In the genomic region with DNA sequence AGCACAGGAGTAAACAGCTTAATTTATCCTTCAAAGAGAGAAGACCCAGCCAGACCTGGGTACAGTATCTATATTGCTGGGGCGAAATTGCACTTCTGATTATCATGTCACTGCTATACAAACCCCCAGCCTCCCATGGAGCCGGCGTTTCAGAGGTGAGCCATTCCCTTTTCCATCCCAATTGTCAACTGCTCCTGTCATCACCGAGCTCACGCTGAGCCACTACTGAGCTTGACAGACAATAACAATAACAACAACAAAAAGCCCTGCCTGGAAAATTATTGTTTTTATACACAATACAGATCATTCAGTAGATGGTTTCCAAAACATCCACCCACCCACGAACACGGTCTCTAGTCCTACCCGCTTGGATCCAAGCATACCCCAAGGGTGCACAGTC, we compare ENCODE assay signal across 31 cellular contexts.
"Had no signal": no experiment of that assay in that cellular context is flagged by ENCODE, and none has a peak within 500 bp of the region (broad histone marks: within the 10 kb centered on the region; RNA-seq: fewer than 3 reads in every experiment).

No MANE protein-coding gene starts in this region.

- H3K9me3 ChIP-seq: left lung, lower lobe of right lung, neutrophil, ovary, right atrium auricular region, stomach, testis, thyroid gland, transverse colon, upper lobe of left lung, vagina had no signal

- H3K36me3 Mint-ChIP-seq: immature natural killer cell; naive thymus-derived CD8-positive, alpha-beta T cell; neural progenitor cell; stimulated activated naive B cell treated with anti-CD40 and anti-IgM and Interleukin-4, amounts not matched to agents 10 μg/mL and 1 μg/mL and 100 μg/mL, for 72 hours had no signal

- H3K9ac ChIP-seq: neural progenitor cell had no signal

- H3K36me3 ChIP-seq: left lung, lower lobe of right lung, neural progenitor cell, neutrophil, ovary, right atrium auricular region, stomach, thyroid gland, transverse colon, upper lobe of left lung, vagina had no signal

- ATAC-seq: left colon; left lung; lower lobe of right lung; naive thymus-derived CD8-positive, alpha-beta T cell; sciatic nerve; stimulated activated naive B cell treated with anti-CD40 and anti-IgM and Interleukin-4, amounts not matched to agents 10 μg/mL and 1 μg/mL and 100 μg/mL, for 72 hours; stimulated activated naive CD8-positive, alpha-beta T cell treated with anti-CD3 and anti-CD28 coated beads, Interleukin-15, Interleukin-2, amounts not matched to agents 100 U/mL and 50 U/mL, for 24 hours had no signal

- FAIRE-seq: islet of Langerhans, kidney had no signal

- H3K27ac ChIP-seq: left lung, lower lobe of right lung, neural progenitor cell, neutrophil, ovary, right atrium auricular region, skin epidermis, stomach, testis, thyroid gland, transverse colon, upper lobe of left lung, vagina had no signal

- H3K27me3 Mint-ChIP-seq: naive thymus-derived CD8-positive, alpha-beta T cell; stimulated activated naive B cell treated with anti-CD40 and anti-IgM and Interleukin-4, amounts not matched to agents 10 μg/mL and 1 μg/mL and 100 μg/mL, for 72 hours had no signal

- DNase-seq: hypothalamus; immature natural killer cell; kidney; left colon; left lung; lower lobe of right lung; mammary epithelial cell; mesenchymal stem cell; naive thymus-derived CD8-positive, alpha-beta T cell; occipital lobe; ovary; stimulated activated CD4-positive, alpha-beta T cell treated with anti-CD3 and anti-CD28 coated beads, Interleukin-12 subunit alpha, Interleukin-12 subunit beta, amount 100 ng/mL, for 4 hours; stimulated activated CD4-positive, alpha-beta T cell treated with anti-CD3 and anti-CD28 coated beads, Interleukin-15, amount 100 ng/mL, for 24 hours; stimulated activated CD4-positive, alpha-beta T cell treated with anti-CD3 and anti-CD28 coated beads, Interleukin-2, amount 100 ng/mL, for 24 hours; stimulated activated CD4-positive, alpha-beta T cell treated with anti-CD3 and anti-CD28 coated beads, Interleukin-4, amount 100 ng/mL, for 1 hour; stimulated activated naive B cell treated with anti-CD40 and anti-IgM and Interleukin-4, amounts not matched to agents 10 μg/mL and 1 μg/mL and 100 μg/mL, for 72 hours; stimulated activated naive CD8-positive, alpha-beta T cell treated with anti-CD3 and anti-CD28 coated beads, Interleukin-15, Interleukin-2, amounts not matched to agents 100 U/mL and 50 U/mL, for 24 hours; stomach; testis; thyroid gland; transverse colon; upper lobe of left lung had no signal

- H2AFZ ChIP-seq: neural progenitor cell had no signal

- H3K27ac Mint-ChIP-seq: immature natural killer cell; naive thymus-derived CD8-positive, alpha-beta T cell; nephron; neural progenitor cell; progenitor cell of endocrine pancreas; stimulated activated naive B cell treated with anti-CD40 and anti-IgM and Interleukin-4, amounts not matched to agents 10 μg/mL and 1 μg/mL and 100 μg/mL, for 72 hours had no signal

- H3K4me1 ChIP-seq: left lung, lower lobe of right lung, neural progenitor cell, right atrium auricular region, stomach, testis, thyroid gland, transverse colon, upper lobe of left lung, vagina had no signal

- H3K4me3 ChIP-seq: left lung, lower lobe of right lung, neural progenitor cell, ovary, right atrium auricular region, skin epidermis, stomach, testis, thyroid gland, transverse colon, upper lobe of left lung, vagina had no signal

- H3K4me2 ChIP-seq: neural progenitor cell had no signal

- H3K27me3 ChIP-seq: left lung, neural progenitor cell, neutrophil, ovary, right atrium auricular region, stomach, testis, thyroid gland, transverse colon, upper lobe of left lung, vagina had no signal

- H3K4me3 Mint-ChIP-seq: immature natural killer cell; naive thymus-derived CD8-positive, alpha-beta T cell; nephron; neural progenitor cell; stimulated activated naive B cell treated with anti-CD40 and anti-IgM and Interleukin-4, amounts not matched to agents 10 μg/mL and 1 μg/mL and 100 μg/mL, for 72 hours had no signal

- H3K9me3 Mint-ChIP-seq: immature natural killer cell; naive thymus-derived CD8-positive, alpha-beta T cell; nephron; neural progenitor cell; stimulated activated naive B cell treated with anti-CD40 and anti-IgM and Interleukin-4, amounts not matched to agents 10 μg/mL and 1 μg/mL and 100 μg/mL, for 72 hours had no signal

- H3K4me1 Mint-ChIP-seq: nephron; stimulated activated naive B cell treated with anti-CD40 and anti-IgM and Interleukin-4, amounts not matched to agents 10 μg/mL and 1 μg/mL and 100 μg/mL, for 72 hours had no signal
